11 cellular contexts compared by ENCODE assay signal in the genomic region with DNA sequence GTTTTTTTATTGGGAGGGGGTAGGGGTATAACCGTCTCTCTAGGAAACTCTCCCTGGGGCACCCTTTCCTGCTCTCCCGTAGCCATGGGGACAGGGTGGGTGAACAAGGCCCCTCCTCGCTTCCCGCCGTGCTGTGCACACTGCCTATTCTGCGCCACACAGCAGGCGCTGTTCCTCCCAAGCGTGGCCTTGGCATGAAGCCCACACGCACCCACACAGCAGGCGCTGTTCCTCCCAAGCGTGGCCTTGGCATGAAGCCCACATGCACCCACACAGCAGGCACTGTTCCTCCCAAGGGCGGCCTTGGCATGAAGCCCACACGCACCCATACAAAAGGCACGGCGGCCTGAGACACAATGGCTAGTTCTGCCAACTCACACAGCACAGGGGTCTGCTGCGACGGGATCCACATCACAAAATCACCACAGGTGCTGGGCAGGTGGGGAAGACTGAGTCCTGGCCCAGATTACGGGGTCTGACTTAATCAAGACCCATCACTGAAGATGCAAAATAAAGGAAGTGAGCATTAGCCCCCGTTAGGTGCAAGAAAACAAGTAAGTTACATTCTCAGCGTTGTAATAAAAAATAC. TPM values are rescaled to one million over a fixed set of nuclear protein-coding genes. Genes with fewer than 3 reads are reported as not detected.
A peak's percentile ranks its signal among the peaks of the same experiment; 100 is the strongest.
DNase-seq lines count a peak whose midpoint lies in the region; ATAC-seq and TF ChIP-seq lines count a peak whose summit lies in the region.
"Had no signal": no experiment of that assay in that cellular context is flagged by ENCODE, and none has a peak within 500 bp of the region (broad histone marks: within the 10 kb centered on the region; RNA-seq: fewer than 3 reads in every experiment).

No MANE protein-coding gene starts in this region.

- H3K4me1 ChIP-seq in foreskin keratinocyte, result no peaks in the 10 kb centered on the region

- H3K27me3 ChIP-seq in foreskin keratinocyte, result no peaks in the 10 kb centered on the region

- no peak overlapping the region for H3K27ac ChIP-seq in foreskin keratinocyte
- H3K27ac ChIP-seq: 22Rv1 had no signal

- no peak for ATAC-seq in foreskin keratinocyte

- no peak for TF ChIP-seq CTCF in foreskin keratinocyte (conservative IDR thresholded peaks at IDR 0.05)

- peak; percentile 5 for DNase-seq in NCI-H146 (lab: John Stamatoyannopoulos, UW)
- DNase-seq in NCI-H146 treated with DMSO at 0.1 percent for 48 hours (lab: John Stamatoyannopoulos, UW; ENCODE audit: unreplicated experiment), result no peak
- peak; percentile 51 for DNase-seq in NCI-H2196 (lab: John Stamatoyannopoulos, UW; ENCODE audit: unreplicated experiment)
- DNase-seq in head of caudate nucleus, result peak; percentile 53 to 94 (median 83)
- DNase-seq in stimulated activated CD4-positive, alpha-beta T cell treated with anti-CD3 and anti-CD28 coated beads, Interleukin-4, amount 100 ng/mL, for 1 hour, result peak; percentile 49
- DNase-seq in T-helper 2 cell, result no peak
- no peak for DNase-seq in foreskin keratinocyte
- DNase-seq in germinal center (ENCODE audit: low spot score), result no peak
- DNase-seq: central memory CD4-positive, alpha-beta T cell had no signal

- intact Hi-C loops in head of caudate nucleus (cut with DNase I), result no loop called here

RNA-seq across cellular contexts. Expression of a gene that starts 46.6 kb away (rescaled TPM):
- not detected in 2 replicates for total RNA-seq in foreskin keratinocyte
- polyA plus RNA-seq in foreskin keratinocyte, result not detected in 2 replicates
- total RNA-seq: myocyte had no signal

Comparison
In these comparisons a context has a peak if more than half of its experiments do, and no peak if none do; other contexts are left out.
1. DNase-seq: peak in NCI-H146 (single experiment), NCI-H2196 (single experiment), head of caudate nucleus (42 of 42) and stimulated activated CD4-positive, alpha-beta T cell treated with anti-CD3 and anti-CD28 coated beads, Interleukin-4, amount 100 ng/mL, for 1 hour (single experiment); none in NCI-H146 treated with DMSO at 0.1 percent for 48 hours (single experiment), T-helper 2 cell (0 of 5), foreskin keratinocyte (0 of 2) and germinal center (single experiment).